16 cellular contexts compared by ENCODE assay signal in the genomic region with DNA sequence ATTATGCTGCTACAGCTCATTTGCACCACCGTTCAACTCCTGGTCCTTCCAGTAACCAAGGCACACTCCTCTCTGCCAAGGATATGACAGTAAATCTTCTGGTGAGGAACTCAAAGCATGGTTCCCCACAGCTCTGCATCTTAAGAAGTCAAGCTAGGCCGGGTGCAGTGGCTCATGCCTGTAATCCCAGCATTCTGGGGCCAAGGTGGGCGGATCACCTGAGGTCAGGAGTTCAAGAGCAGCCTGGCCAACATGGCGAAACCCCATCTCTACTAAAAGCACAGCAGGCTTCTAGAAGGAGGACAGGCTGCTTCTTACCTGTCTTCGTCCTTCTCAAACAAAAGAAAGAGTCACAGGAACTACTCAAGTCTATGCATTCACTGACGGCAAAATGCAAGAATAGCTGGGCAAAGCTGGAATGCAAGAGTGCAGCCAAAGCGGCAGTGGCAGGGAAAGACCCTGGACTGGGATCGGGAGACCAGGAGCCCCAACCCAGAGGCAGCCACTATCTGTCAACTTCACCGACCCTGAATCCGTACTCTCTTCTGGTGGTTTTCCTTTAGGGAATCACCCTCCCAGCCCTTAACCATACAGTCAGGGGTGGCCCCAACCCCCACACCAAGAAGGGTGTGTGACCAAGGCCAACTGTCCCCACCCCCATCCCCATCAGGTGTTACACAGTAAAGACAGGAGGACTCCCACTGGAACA.
"Had no signal": no experiment of that assay in that cellular context is flagged by ENCODE, and none has a peak within 500 bp of the region (broad histone marks: within the 10 kb centered on the region; RNA-seq: fewer than 3 reads in every experiment).

No MANE protein-coding gene starts in this region.

- H3K27ac ChIP-seq: neutrophil, psoas muscle, sigmoid colon, testis, tibial artery, upper lobe of left lung, uterus had no signal

- H3K36me3 ChIP-seq: neutrophil, sigmoid colon, tibial artery, upper lobe of left lung, uterus had no signal

- H3K4me3 ChIP-seq: dorsolateral prefrontal cortex, mucosa of descending colon, psoas muscle, sigmoid colon, testis, tibial artery, upper lobe of left lung, uterus had no signal

- ATAC-seq: psoas muscle had no signal

- H3K27me3 ChIP-seq: dorsolateral prefrontal cortex, neutrophil, sigmoid colon, testis, tibial artery, upper lobe of left lung, uterus had no signal

- H3K4me3 Mint-ChIP-seq: mesothelial cell of epicardium; naive B cell; neural crest cell; stimulated activated effector memory CD8-positive, alpha-beta T cell treated with anti-CD3 and anti-CD28 coated beads, Interleukin-12 subunit alpha, Interleukin-12 subunit beta, amount 100 ng/mL, for 72 hours had no signal

- H3K27me3 Mint-ChIP-seq: naive B cell; natural killer cell treated with Interleukin-12 subunit alpha and Interleukin-12 subunit beta and Interleukin-15 and Interleukin-18, amount 100 ng/mL, for 72 hours had no signal

- H3K36me3 Mint-ChIP-seq: mesothelial cell of epicardium; naive B cell; natural killer cell treated with Interleukin-12 subunit alpha and Interleukin-12 subunit beta and Interleukin-15 and Interleukin-18, amount 100 ng/mL, for 72 hours; stimulated activated effector memory CD8-positive, alpha-beta T cell treated with anti-CD3 and anti-CD28 coated beads, Interleukin-12 subunit alpha, Interleukin-12 subunit beta, amount 100 ng/mL, for 72 hours had no signal

- H3K9me3 Mint-ChIP-seq: mesothelial cell of epicardium; naive B cell; natural killer cell treated with Interleukin-12 subunit alpha and Interleukin-12 subunit beta and Interleukin-15 and Interleukin-18, amount 100 ng/mL, for 72 hours; neural crest cell; stimulated activated effector memory CD8-positive, alpha-beta T cell treated with anti-CD3 and anti-CD28 coated beads, Interleukin-12 subunit alpha, Interleukin-12 subunit beta, amount 100 ng/mL, for 72 hours had no signal

- H3K4me1 ChIP-seq: psoas muscle, testis, upper lobe of left lung, uterus had no signal

- H3K9me3 ChIP-seq: mucosa of descending colon, neutrophil, psoas muscle, sigmoid colon, testis, tibial artery, upper lobe of left lung, uterus had no signal

- H3K27ac Mint-ChIP-seq: mesothelial cell of epicardium had no signal

- DNase-seq: effector CD4-positive, alpha-beta T cell; psoas muscle; right cardiac atrium; sigmoid colon; upper lobe of left lung; uterus had no signal
